In the genomic region with DNA sequence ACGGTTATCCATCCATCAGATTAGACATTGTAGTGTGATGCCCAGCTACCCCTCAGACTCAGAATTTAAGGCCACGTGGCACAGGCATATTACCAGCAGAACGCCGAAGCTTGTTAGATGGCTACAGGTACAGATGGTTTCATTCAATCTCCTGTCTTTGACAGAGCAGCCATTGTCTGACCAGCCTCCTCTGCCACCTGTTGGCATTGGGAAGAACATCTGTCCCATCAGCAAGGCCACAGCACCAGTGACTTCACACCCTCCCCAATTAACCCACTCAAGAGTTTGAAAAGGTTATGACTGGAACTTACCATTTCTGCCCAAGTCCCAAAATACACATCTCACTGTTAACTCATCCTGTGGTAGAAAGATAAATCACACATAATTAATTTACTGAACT, we compare ENCODE assay signal across 21 cellular contexts. TPM values are rescaled to one million over a fixed set of nuclear protein-coding genes. Genes with fewer than 3 reads are reported as not detected.
DNase-seq lines count a peak whose midpoint lies in the region; ATAC-seq, FAIRE-seq and TF ChIP-seq lines count a peak whose summit lies in the region.
"Had no signal": no experiment of that assay in that cellular context is flagged by ENCODE, and none has a peak within 500 bp of the region (broad histone marks: within the 10 kb centered on the region; RNA-seq: fewer than 3 reads in every experiment).

No MANE protein-coding gene starts in this region.

- H3K4me3 ChIP-seq in H7 (ENCODE audit: insufficient read depth, low read depth, low read length) (no peak overlapping the region), PC-9 (no peak overlapping the region), HepG2 (replicated peaks in 1 of 3; ENCODE audit: insufficient read depth in 1 of 3, low read depth in 2 of 3, low read length in 3 of 3) (no peak overlapping the region), psoas muscle (no peak overlapping the region), vagina (no peak overlapping the region)
- H3K4me3 ChIP-seq: pancreas, skin epidermis had no signal

- H3K27me3 ChIP-seq in H7 (ENCODE audit: control insufficient read depth, insufficient read depth, low read length) (no peaks in the 10 kb centered on the region), PC-9 (ENCODE audit: insufficient read depth, low read depth) (no peaks in the 10 kb centered on the region), HepG2 (ENCODE audit: control insufficient read depth in 1 of 2, insufficient read depth in 2 of 2, low read length in 2 of 2) (no peaks in the 10 kb centered on the region), psoas muscle (ENCODE audit: insufficient read depth in 3 of 3, low read length in 2 of 3) (no peaks in the 10 kb centered on the region), vagina (no peaks in the 10 kb centered on the region)
- H3K27me3 ChIP-seq: pancreas had no signal

- H3K79me2 ChIP-seq in PC-9 (ENCODE audit: low read depth) = no peaks in the 10 kb centered on the region
- no peaks in the 10 kb centered on the region for H3K79me2 ChIP-seq in HepG2 (ENCODE audit: insufficient read depth, low read length)

- BruUV-seq in PC-9 (replicated peaks; lab: Mats Ljungman, UMichigan) (no TSS peak), HepG2 (replicated peaks; lab: Mats Ljungman, UMichigan) (no TSS peak)

- TF ChIP-seq RAD21 in HepG2 (CRISPR knock-in tag; IDR thresholded peaks at IDR 0.05) = no peak

- H3K4me2 ChIP-seq in PC-9 (no peak overlapping the region), HepG2 (ENCODE audit: low read depth, low read length) (no peak overlapping the region)

- H3K4me1 ChIP-seq in PC-9 (replicated peaks; ENCODE audit: insufficient read depth) (no peaks in the 10 kb centered on the region), HepG2 (ENCODE audit: insufficient read depth, low read length) (no peaks in the 10 kb centered on the region), psoas muscle (no peaks in the 10 kb centered on the region), vagina (no peaks in the 10 kb centered on the region)
- H3K4me1 ChIP-seq: pancreas had no signal

- ATAC-seq in HepG2 = peak; percentile 47; the same call in 1 of the 3 replicates
- ATAC-seq in GM18498 (IDR thresholded peaks at IDR 0.05; ENCODE audit: unreplicated experiment) = no peak
- no peak for ATAC-seq in psoas muscle
- ATAC-seq: CD8-positive, alpha-beta T cell; pancreas; stimulated activated effector memory CD8-positive, alpha-beta T cell treated with anti-CD3 and anti-CD28 coated beads, Interleukin-12 subunit alpha, Interleukin-12 subunit beta, amount 100 ng/mL, for 72 hours had no signal

- no peaks in the 10 kb centered on the region for H3K9me2 ChIP-seq in PC-9 (ENCODE audit: insufficient read depth)

- TF ChIP-seq POLR2A in HepG2 (IDR thresholded peaks at IDR 0.05; ENCODE audit: insufficient read depth in 1 of 2, low read depth in 2 of 2, low read length in 2 of 2) = no peak
- TF ChIP-seq POLR2A in vagina (IDR thresholded peaks at IDR 0.05) = no peak

- 100% methylated on average over 1 of the region's 4 CpGs for WGBS in HepG2 (ENCODE audit: low lambda C conversion rate)
- 55 to 78% (median 67%) methylated on average over 4 of the region's 4 CpGs for WGBS in psoas muscle, 3 donors

- POLR2A ChIA-PET in PC-9 (lab: Charles Lee; ENCODE audit: unreplicated experiment) = no interaction called here
- POLR2A ChIA-PET in HepG2 (lab: Yijun Ruan, JAX) = no interaction called here

- H3K9me3 ChIP-seq in PC-9 (ENCODE audit: insufficient read depth, low read depth) = no peaks in the 10 kb centered on the region
- H3K9me3 ChIP-seq in HepG2 (ENCODE audit: low read length) = no peaks in the 10 kb centered on the region
- H3K9me3 ChIP-seq in psoas muscle = no peaks in the 10 kb centered on the region
- H3K9me3 ChIP-seq in vagina = no peaks in the 10 kb centered on the region
- H3K9me3 ChIP-seq: pancreas had no signal

- H3K36me3 ChIP-seq in H7 (replicated peaks; ENCODE audit: control insufficient read depth, insufficient read depth, low read length) (peaks cover 1% of the 10 kb centered on the region; the same call in 1 of the 2 replicates), PC-9 (ENCODE audit: low read depth) (no peaks in the 10 kb centered on the region), HepG2 (replicated peaks in 1 of 2; ENCODE audit: control insufficient read depth in 1 of 2, insufficient read depth in 2 of 2, low read length in 2 of 2) (no peaks in the 10 kb centered on the region), psoas muscle (ENCODE audit: insufficient read depth in 1 of 2, low read depth in 1 of 2) (no peaks in the 10 kb centered on the region), vagina (no peaks in the 10 kb centered on the region)
- H3K36me3 ChIP-seq: pancreas had no signal

- intact Hi-C loops in PC-9 (cut with micrococcal nuclease; ENCODE audit: unreplicated experiment) = no loop called here
- intact Hi-C loops in HepG2 (cut with micrococcal nuclease; ENCODE audit: unreplicated experiment) = loop anchor here (2.0 kb wide), 1 partner anchor 73 kb away; no protein-coding TSS in a partner anchor
- intact Hi-C loops in psoas muscle (cut with DNase I) = no loop called here
- intact Hi-C loops in vagina (cut with DNase I) = no loop called here

- H3K27ac ChIP-seq in PC-9 = no peak overlapping the region
- no peak overlapping the region for H3K27ac ChIP-seq in HepG2 (ENCODE audit: extremely low read length, insufficient read depth, low read length)
- H3K27ac ChIP-seq in psoas muscle = no peak overlapping the region
- no peak overlapping the region for H3K27ac ChIP-seq in vagina
- H3K27ac ChIP-seq: pancreas, skin epidermis had no signal

- in situ Hi-C loops in HepG2 (cut with HindIII; ENCODE audit: extremely low pct_ligation_motif_present, low pct_unique_long_range_greater_than_20kb) = loop anchor here (10.0 kb wide), 1 partner anchor 71 kb away; no protein-coding TSS in a partner anchor

- H4K20me1 ChIP-seq in PC-9 (ENCODE audit: insufficient read depth) (no peaks in the 10 kb centered on the region), HepG2 (ENCODE audit: insufficient read depth, low read length) (no peaks in the 10 kb centered on the region)

- no peak overlapping the region for H2AFZ ChIP-seq in PC-9
- H2AFZ ChIP-seq in HepG2 (ENCODE audit: low read length) = no peak overlapping the region

- TF ChIP-seq EP300 in HepG2 (IDR thresholded peaks at IDR 0.05; ENCODE audit: low read depth in 2 of 2, low read length in 2 of 2) (no peak), HepG2 (CRISPR knock-in tag; IDR thresholded peaks at IDR 0.05; ENCODE audit: borderline replicate concordance) (no peak)

- FAIRE-seq in HepG2 (lab: Jason Lieb, UNC) = no peak
- FAIRE-seq: endometrium, frontal cortex, GM19239, pancreas, TTC549 had no signal

- CTCF ChIA-PET in PC-9 (lab: Charles Lee) (no interaction called here), HepG2 (lab: Yijun Ruan, JAX; ENCODE audit: low intra/inter-chr PET ratio, low total read pairs) (no interaction called here)

- H3F3A ChIP-seq in PC-9 (ENCODE audit: insufficient read depth, low read depth) = no peaks in the 10 kb centered on the region

- TF ChIP-seq CTCF in PC-9 (conservative IDR thresholded peaks at IDR 0.05) = peak; percentile 41; the same call in 1 of the 2 replicates
- peak; percentile 42 for TF ChIP-seq CTCF in HepG2 (CRISPR knock-in tag; IDR thresholded peaks at IDR 0.05)
- TF ChIP-seq CTCF in psoas muscle (IDR thresholded peaks at IDR 0.05) = no peak
- TF ChIP-seq CTCF in vagina (IDR thresholded peaks at IDR 0.05) = no peak

- peak; percentile 1 to 63 for DNase-seq in NCI-H524 (lab: John Stamatoyannopoulos, UW)
- DNase-seq in NCI-H524 treated with DMSO at 0.1 percent for 48 hours (lab: John Stamatoyannopoulos, UW) = no peak
- peak; percentile 16 for DNase-seq in H7
- DNase-seq in PC-9 = peak in 1 of 2 experiments; percentile 43
- DNase-seq in HepG2 (ENCODE audit: low spot score) = peak; percentile 4
- DNase-seq in psoas muscle = no peak
- DNase-seq in vagina (ENCODE audit: extremely low spot score in 2 of 2) = no peak
- DNase-seq: ACHN; activated CD4-positive, alpha-beta T cell treated with anti-CD3 and anti-CD28 coated beads, Interleukin-2, amount 50 U/mL, for 4 hours; amniotic stem cell; CD8-positive, alpha-beta T cell; cerebellar nuclear complex; pancreas; trophoblast cell had no signal

- H3K9ac ChIP-seq in HepG2 (ENCODE audit: insufficient read depth, low read depth, low read length) = no peak overlapping the region

TF ChIP-seq in HepG2, 621 proteins besides CTCF, POLR2A, EP300 and RAD21:
- TF ChIP-seq ZNF33B (CRISPR knock-in tag; IDR thresholded peaks at IDR 0.05) = no peak
- TF ChIP-seq SRF (IDR thresholded peaks at IDR 0.05; ENCODE audit: low read depth, low read length) = no peak
- peak; percentile 59 for TF ChIP-seq STAG1 (CRISPR knock-in tag; IDR thresholded peaks at IDR 0.05)
- peak; percentile 17; the same call in 1 of the 2 replicates for TF ChIP-seq SMC3 (IDR thresholded peaks at IDR 0.05; ENCODE audit: low read length)

RNA-seq across cellular contexts. Expression of a gene that starts 22.0 kb away (rescaled TPM):
- 11.7 and 16.7 TPM in 2 replicates for total RNA-seq in H7 (2014; rRNA removed; shearing (Covaris generic))
- 34.4 and 41.0 TPM in 2 replicates for total RNA-seq in PC-9 (2021)
- 15.4 and 20.5 TPM in 2 replicates for total RNA-seq in HepG2 (2016; rRNA removed; fragmentation: Illumina TruSeq; extraction: Trizol)
- total RNA-seq in HepG2 (2016; cell fraction: cytosol; rRNA removed; fragmentation: Illumina TruSeq; extraction: Trizol; ENCODE audit: low read depth) = 3.6 and 3.8 TPM in 2 replicates
- 15.1 and 20.1 TPM in 2 replicates for total RNA-seq in HepG2 (2016; cell fraction: insoluble cytoplasmic fraction; rRNA removed; fragmentation: Illumina TruSeq; extraction: Trizol)
- 5.7 and 6.3 TPM in 2 replicates for total RNA-seq in HepG2 (2016; cell fraction: membrane; rRNA removed; fragmentation: Illumina TruSeq; extraction: Trizol)
- 38.1 and 39.0 TPM in 2 replicates for total RNA-seq in HepG2 (2016; cell fraction: nucleus; rRNA removed; fragmentation: Illumina TruSeq; extraction: Trizol)
- polyA plus RNA-seq in HepG2 (2011; rRNA removed) = 273 and 366 TPM in 2 replicates
- polyA plus RNA-seq in HepG2 (2011; cell fraction: cytosol; rRNA removed) = 63.5 and 79.6 TPM in 2 replicates
- polyA plus RNA-seq in HepG2 (2011; cell fraction: nucleus; rRNA removed) = 2,242 and 2,679 TPM in 2 replicates
- 163 and 167 TPM in 2 replicates for polyA plus RNA-seq in HepG2 (2012)
- 1.6 and 1.7 TPM in 2 replicates for polyA plus RNA-seq in HepG2 (2016; cell fraction: cytosol; fragmentation: Illumina TruSeq; extraction: Trizol; ENCODE audit: low read depth)
- 15.4 and 16.9 TPM in 2 replicates for polyA plus RNA-seq in HepG2 (2016; cell fraction: insoluble cytoplasmic fraction; fragmentation: Illumina TruSeq; extraction: Trizol; ENCODE audit: low read depth)
- polyA plus RNA-seq in HepG2 (2016; cell fraction: membrane; fragmentation: Illumina TruSeq; extraction: Trizol; ENCODE audit: low read depth) = 3.7 and 4.0 TPM in 2 replicates
- 129 and 139 TPM in 2 replicates for polyA plus RNA-seq in HepG2 (2016; cell fraction: nucleus; fragmentation: Illumina TruSeq; extraction: Trizol; ENCODE audit: insufficient read depth, low read depth)
- polyA minus RNA-seq in HepG2 (2011; rRNA and poly(A)+ RNA removed; ENCODE audit: low replicate concordance) = 50.1 and 194 TPM in 2 replicates
- 45.9 and 57.7 TPM in 2 replicates for polyA minus RNA-seq in HepG2 (2011; cell fraction: cytosol; rRNA and poly(A)+ RNA removed)
- polyA minus RNA-seq in HepG2 (2011; cell fraction: nucleus; rRNA and poly(A)+ RNA removed) = 560 and 596 TPM in 2 replicates
- total RNA-seq in psoas muscle = 10 to 100 TPM in 3 of 4 donors, 1 to 10 TPM in 1; 8.9 to 24.8 (median 12.9) TPM
- 1 to 10 TPM; 3.7 to 6.4 (median 5.9) TPM for polyA plus RNA-seq in psoas muscle
- total RNA-seq in vagina = 29.5 TPM

Comparison
In these comparisons a context has a peak if more than half of its experiments do, and no peak if none do; other contexts are left out.
1. DNase-seq: peak in NCI-H524 (2 of 2), H7 (single experiment) and HepG2 (single experiment); none in NCI-H524 treated with DMSO at 0.1 percent for 48 hours (single experiment), psoas muscle (0 of 2) and vagina (0 of 2).
2. CTCF ChIP-seq: peak in PC-9 (single experiment) and HepG2 (single experiment); none in psoas muscle (single experiment) and vagina (0 of 3).